Comparison of ENCODE assay signal across 17 cellular contexts in the genomic region with DNA sequence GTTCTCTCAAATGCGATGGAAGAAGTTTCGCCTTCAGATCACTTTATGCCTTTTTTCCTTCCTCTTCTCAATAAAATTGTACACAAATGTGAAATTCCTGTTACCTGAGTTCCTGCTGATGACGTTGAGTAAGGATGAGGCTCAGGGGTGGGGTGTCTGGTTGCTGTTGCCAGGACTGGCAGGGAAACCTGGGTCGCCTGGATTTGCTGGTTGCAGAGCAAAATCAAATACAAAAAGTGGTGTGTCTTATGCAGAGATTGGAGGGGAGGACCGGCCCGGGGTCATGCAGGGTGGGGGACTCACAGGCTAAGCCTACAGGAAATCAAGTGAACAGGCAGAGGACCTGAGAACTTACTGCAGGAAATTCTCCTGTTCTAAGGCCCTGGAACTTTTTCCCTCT. TPM values are rescaled to one million over a fixed set of nuclear protein-coding genes. Genes with fewer than 3 reads are reported as not detected.
DNase-seq lines count a peak whose midpoint lies in the region; ATAC-seq, FAIRE-seq and TF ChIP-seq lines count a peak whose summit lies in the region.
"Had no signal": no experiment of that assay in that cellular context is flagged by ENCODE, and none has a peak within 500 bp of the region (broad histone marks: within the 10 kb centered on the region; RNA-seq: fewer than 3 reads in every experiment).

No MANE protein-coding gene starts in this region.

- H3K27ac ChIP-seq in HepG2 (ENCODE audit: extremely low read length, insufficient read depth, low read length): no peak overlapping the region
- H3K27ac ChIP-seq in right lobe of liver: no peak overlapping the region
- no peak overlapping the region for H3K27ac ChIP-seq in keratinocyte (ENCODE audit: control insufficient read depth, insufficient read depth, low read length)
- H3K27ac ChIP-seq in tibial artery: peak overlapping the region; percentile 65 to 69
- H3K27ac ChIP-seq: body of pancreas had no signal

- 33% methylated on average over 6 of the region's 6 CpGs for WGBS in HepG2 (ENCODE audit: low lambda C conversion rate)
- WGBS in right lobe of liver (ENCODE audit: insufficient coverage, low coverage, low lambda C conversion rate, missing lambda C conversion rate): 35% methylated on average over 6 of the region's 6 CpGs

- ATAC-seq in HepG2: peak; percentile 49
- no peak for ATAC-seq in right lobe of liver
- ATAC-seq in activated CD4-positive, alpha-beta T cell treated with anti-CD3 and anti-CD28 coated beads for 36 hours: no peak

- H3K4me2 ChIP-seq in HepG2 (ENCODE audit: low read depth, low read length) (peak overlapping the region; percentile 76), keratinocyte (ENCODE audit: control insufficient read depth, extremely low read depth, insufficient read depth, low read depth, low read length) (peak overlapping the region; percentile 83)

- no peak for TF ChIP-seq CTCF in HepG2 (CRISPR knock-in tag; IDR thresholded peaks at IDR 0.05)
- TF ChIP-seq CTCF in right lobe of liver (IDR thresholded peaks at IDR 0.05): no peak
- TF ChIP-seq CTCF in chondrocyte (IDR thresholded peaks at IDR 0.05): no peak
- TF ChIP-seq CTCF in keratinocyte (optimal IDR thresholded peaks at IDR 0.05 in 1 of 3, IDR thresholded peaks at IDR 0.05 in 1 of 3, conservative IDR thresholded peaks at IDR 0.05 in 1 of 3; ENCODE audit: extremely low read depth in 1 of 3, insufficient read depth in 2 of 3, low read length in 3 of 3): no peak
- no peak for TF ChIP-seq CTCF in tibial artery (IDR thresholded peaks at IDR 0.05)

- no peak for TF ChIP-seq POLR2A in HepG2 (IDR thresholded peaks at IDR 0.05; ENCODE audit: insufficient read depth in 1 of 2, low read depth in 2 of 2, low read length in 2 of 2)
- no peak for TF ChIP-seq POLR2A in right lobe of liver (IDR thresholded peaks at IDR 0.05)

- H3K9me1 ChIP-seq in keratinocyte (ENCODE audit: control insufficient read depth, extremely low read depth, insufficient read depth, low read length): no peaks in the 10 kb centered on the region

- H3K79me2 ChIP-seq in HepG2 (ENCODE audit: insufficient read depth, low read length) (no peaks in the 10 kb centered on the region), keratinocyte (ENCODE audit: control insufficient read depth, insufficient read depth, low read length) (no peaks in the 10 kb centered on the region)

- peak overlapping the region; percentile 52 to 67 (median 60); a peak in 5 of 6 replicates for H3K4me3 ChIP-seq in HepG2 (replicated peaks in 1 of 3; ENCODE audit: insufficient read depth in 1 of 3, low read depth in 2 of 3, low read length in 3 of 3)
- H3K4me3 ChIP-seq in right lobe of liver: no peak overlapping the region
- H3K4me3 ChIP-seq in keratinocyte (ENCODE audit: control insufficient read depth in 2 of 3, extremely low read depth in 1 of 3, insufficient read depth in 2 of 3, low read depth in 1 of 3, low read length in 3 of 3): peak overlapping the region in 2 of 3 experiments; percentile 57 to 67
- H3K4me3 ChIP-seq in tibial artery: peak overlapping the region in 1 of 2 donors; percentile 38
- H3K4me3 ChIP-seq: body of pancreas had no signal

- H3K9me3 Mint-ChIP-seq in chondrocyte (ENCODE audit: low read depth): no peaks in the 10 kb centered on the region
- no peaks in the 10 kb centered on the region for H3K9me3 Mint-ChIP-seq in activated CD4-positive, alpha-beta T cell treated with anti-CD3 and anti-CD28 coated beads for 36 hours (ENCODE audit: low read depth)
- H3K9me3 Mint-ChIP-seq: activated naive CD4-positive, alpha-beta T cell treated with anti-CD3 and anti-CD28 coated beads, Interleukin-2, amount 10 ng/mL, durations not matched to agents 7 days and 5 days had no signal

- no peak overlapping the region for H2AFZ ChIP-seq in HepG2 (ENCODE audit: low read length)
- H2AFZ ChIP-seq in keratinocyte (ENCODE audit: control insufficient read depth, low read length): peak overlapping the region; percentile 96

- POLR2A ChIA-PET in HepG2 (lab: Yijun Ruan, JAX): no interaction called here
- POLR2A ChIA-PET in activated CD4-positive, alpha-beta T cell treated with anti-CD3 and anti-CD28 coated beads for 36 hours (lab: Charles Lee): no interaction called here

- dilution Hi-C loops in keratinocyte (cut with MboI; ENCODE audit: extremely low pct_ligation_motif_present, low sequenced_read_pairs): no loop called here

- no peaks in the 10 kb centered on the region for H3K27me3 Mint-ChIP-seq in chondrocyte (ENCODE audit: low read depth)
- H3K27me3 Mint-ChIP-seq in activated CD4-positive, alpha-beta T cell treated with anti-CD3 and anti-CD28 coated beads for 36 hours: peaks cover 2% of the 10 kb centered on the region

- in situ Hi-C loops in HepG2 (cut with HindIII; ENCODE audit: extremely low pct_ligation_motif_present, low pct_unique_long_range_greater_than_20kb): loop anchor here (25.0 kb wide), 1 partner anchor 189 kb away; the partner anchor contains the start of gene SELENOP

- no TSS peak for BruUV-seq in HepG2 (replicated peaks; lab: Mats Ljungman, UMichigan)

- H3K9me3 ChIP-seq in HepG2 (ENCODE audit: low read length): no peaks in the 10 kb centered on the region
- no peaks in the 10 kb centered on the region for H3K9me3 ChIP-seq in right lobe of liver
- no peaks in the 10 kb centered on the region for H3K9me3 ChIP-seq in keratinocyte (ENCODE audit: control insufficient read depth, low read depth, low read length)
- H3K9me3 ChIP-seq in tibial artery: no peaks in the 10 kb centered on the region
- H3K9me3 ChIP-seq: body of pancreas, left lung had no signal

- peaks cover 9% of the 10 kb centered on the region for H3K4me1 ChIP-seq in HepG2 (ENCODE audit: insufficient read depth, low read length)
- H3K4me1 ChIP-seq in right lobe of liver: no peaks in the 10 kb centered on the region
- H3K4me1 ChIP-seq in keratinocyte (ENCODE audit: control insufficient read depth, extremely low read depth, insufficient read depth, low read length): peaks cover 18% of the 10 kb centered on the region
- H3K4me1 ChIP-seq in tibial artery: peaks cover 0 to 14% (median 6%) of the 10 kb centered on the region in 4 donors

- no peaks in the 10 kb centered on the region for H3K27me3 ChIP-seq in HepG2 (ENCODE audit: control insufficient read depth in 1 of 2, insufficient read depth in 2 of 2, low read length in 2 of 2)
- H3K27me3 ChIP-seq in right lobe of liver: peaks cover 13 to 23% of the 10 kb centered on the region in 2 donors
- H3K27me3 ChIP-seq in keratinocyte (ENCODE audit: control insufficient read depth, extremely low read depth, insufficient read depth, low read length): no peaks in the 10 kb centered on the region
- no peaks in the 10 kb centered on the region for H3K27me3 ChIP-seq in tibial artery

- DNase-seq in HepG2 (ENCODE audit: low spot score) (no peak), right lobe of liver (no peak), chondrocyte (ENCODE audit: low spot score) (no peak), keratinocyte (ENCODE audit: low read depth, low spot score) (no peak), tibial artery (no peak), superior temporal gyrus (ENCODE audit: extremely low spot score) (no peak), NCI-H146 treated with DMSO at 0.1 percent for 48 hours (lab: John Stamatoyannopoulos, UW; ENCODE audit: unreplicated experiment) (no peak)
- no peak for DNase-seq in activated CD4-positive, alpha-beta T cell treated with anti-CD3 and anti-CD28 coated beads for 36 hours
- DNase-seq: activated CD4-positive, alpha-beta T cell treated with anti-CD3 and anti-CD28 coated beads for 1 hour; activated naive CD4-positive, alpha-beta T cell treated with anti-CD3 and anti-CD28 coated beads, Interleukin-2, amount 10 ng/mL, durations not matched to agents 7 days and 5 days; effector CD4-positive, alpha-beta T cell; left lung; NCI-H1436 treated with DMSO at 0.1 percent for 48 hours; NCI-H446; substantia nigra; T-helper 9 cell had no signal

- CTCF ChIA-PET in HepG2 (lab: Yijun Ruan, JAX; ENCODE audit: low intra/inter-chr PET ratio, low total read pairs): no interaction called here
- CTCF ChIA-PET in activated CD4-positive, alpha-beta T cell treated with anti-CD3 and anti-CD28 coated beads for 36 hours (lab: Charles Lee): interaction anchor here (1.0 kb wide), 1 partner anchor 41 kb away, joined by 4 read pairs; no protein-coding TSS in a partner anchor

- no peak overlapping the region for H3K27ac Mint-ChIP-seq in chondrocyte (ENCODE audit: unreplicated experiment)
- no peak overlapping the region for H3K27ac Mint-ChIP-seq in activated CD4-positive, alpha-beta T cell treated with anti-CD3 and anti-CD28 coated beads for 36 hours
- H3K27ac Mint-ChIP-seq: activated naive CD4-positive, alpha-beta T cell treated with anti-CD3 and anti-CD28 coated beads, Interleukin-2, amount 10 ng/mL, durations not matched to agents 7 days and 5 days had no signal

- H3K9ac ChIP-seq in HepG2 (ENCODE audit: insufficient read depth, low read depth, low read length) (no peak overlapping the region), keratinocyte (ENCODE audit: control insufficient read depth, extremely low read depth, insufficient read depth, low read length) (peak overlapping the region; percentile 57)

- H4K20me1 ChIP-seq in HepG2 (ENCODE audit: insufficient read depth, low read length): no peaks in the 10 kb centered on the region
- no peaks in the 10 kb centered on the region for H4K20me1 ChIP-seq in keratinocyte (ENCODE audit: control insufficient read depth, extremely low read depth, insufficient read depth, low read length)

- H3K36me3 ChIP-seq in HepG2 (replicated peaks in 1 of 2; ENCODE audit: control insufficient read depth in 1 of 2, insufficient read depth in 2 of 2, low read length in 2 of 2) (no peaks in the 10 kb centered on the region), right lobe of liver (no peaks in the 10 kb centered on the region), keratinocyte (ENCODE audit: control insufficient read depth in 2 of 2, extremely low read depth in 1 of 2, insufficient read depth in 2 of 2, low read length in 2 of 2) (no peaks in the 10 kb centered on the region), tibial artery (no peaks in the 10 kb centered on the region)
- H3K36me3 ChIP-seq: left lung had no signal

- TF ChIP-seq EP300 in HepG2 (IDR thresholded peaks at IDR 0.05; ENCODE audit: low read depth in 2 of 2, low read length in 2 of 2) (no peak), HepG2 (CRISPR knock-in tag; IDR thresholded peaks at IDR 0.05; ENCODE audit: borderline replicate concordance) (no peak)

- FAIRE-seq in HepG2 (lab: Jason Lieb, UNC) (no peak), keratinocyte (lab: Jason Lieb, UNC) (no peak)

- peaks cover 15% of the 10 kb centered on the region for H3K4me1 Mint-ChIP-seq in chondrocyte (ENCODE audit: low read depth)
- peaks cover 16% of the 10 kb centered on the region for H3K4me1 Mint-ChIP-seq in activated CD4-positive, alpha-beta T cell treated with anti-CD3 and anti-CD28 coated beads for 36 hours

- intact Hi-C loops in HepG2 (cut with micrococcal nuclease; ENCODE audit: unreplicated experiment) (no loop called here), right lobe of liver (cut with DNase I) (no loop called here), tibial artery (cut with DNase I; ENCODE audit: low total_unique reads) (no loop called here)
- intact Hi-C loops in activated CD4-positive, alpha-beta T cell treated with anti-CD3 and anti-CD28 coated beads for 36 hours (cut with DNase I, micrococcal nuclease): no loop called here

- H3K36me3 Mint-ChIP-seq in chondrocyte (ENCODE audit: low read depth): no peaks in the 10 kb centered on the region
- H3K36me3 Mint-ChIP-seq in activated CD4-positive, alpha-beta T cell treated with anti-CD3 and anti-CD28 coated beads for 36 hours (ENCODE audit: low read depth): no peaks in the 10 kb centered on the region

- peak overlapping the region; percentile 55 for H3K4me3 Mint-ChIP-seq in chondrocyte (ENCODE audit: unreplicated experiment)
- no peak overlapping the region for H3K4me3 Mint-ChIP-seq in activated CD4-positive, alpha-beta T cell treated with anti-CD3 and anti-CD28 coated beads for 36 hours
- H3K4me3 Mint-ChIP-seq: activated naive CD4-positive, alpha-beta T cell treated with anti-CD3 and anti-CD28 coated beads, Interleukin-2, amount 10 ng/mL, durations not matched to agents 7 days and 5 days had no signal

- TF ChIP-seq RAD21 in HepG2 (CRISPR knock-in tag; IDR thresholded peaks at IDR 0.05): no peak

RNA-seq across cellular contexts. Expression of gene ANXA2R, which starts 39.2 kb away (rescaled TPM):
- 0.76 and 0.95 TPM in 2 replicates for total RNA-seq in HepG2 (2016; rRNA removed; fragmentation: Illumina TruSeq; extraction: Trizol)
- 0.40 and 0.53 TPM in 2 replicates for total RNA-seq in HepG2 (2016; cell fraction: cytosol; rRNA removed; fragmentation: Illumina TruSeq; extraction: Trizol; ENCODE audit: low read depth)
- total RNA-seq in HepG2 (2016; cell fraction: insoluble cytoplasmic fraction; rRNA removed; fragmentation: Illumina TruSeq; extraction: Trizol): 0.58 and 0.74 TPM in 2 replicates
- 0.65 TPM in 2 replicates for total RNA-seq in HepG2 (2016; cell fraction: membrane; rRNA removed; fragmentation: Illumina TruSeq; extraction: Trizol)
- total RNA-seq in HepG2 (2016; cell fraction: nucleus; rRNA removed; fragmentation: Illumina TruSeq; extraction: Trizol): 1.5 and 1.8 TPM in 2 replicates
- polyA plus RNA-seq in HepG2 (2011; rRNA removed): 1.3 TPM in 2 replicates
- polyA plus RNA-seq in HepG2 (2011; cell fraction: cytosol; rRNA removed): 0.90 and 1.1 TPM in 2 replicates
- 2.6 and 2.7 TPM in 2 replicates for polyA plus RNA-seq in HepG2 (2011; cell fraction: nucleus; rRNA removed)
- polyA plus RNA-seq in HepG2 (2012): 0.52 and 0.67 TPM in 2 replicates
- 0.37 and 0.41 TPM in 2 replicates for polyA plus RNA-seq in HepG2 (2016; cell fraction: cytosol; fragmentation: Illumina TruSeq; extraction: Trizol; ENCODE audit: low read depth)
- 0.28 and 0.72 TPM in 2 replicates for polyA plus RNA-seq in HepG2 (2016; cell fraction: insoluble cytoplasmic fraction; fragmentation: Illumina TruSeq; extraction: Trizol; ENCODE audit: low read depth)
- 0.34 and 0.62 TPM in 2 replicates for polyA plus RNA-seq in HepG2 (2016; cell fraction: membrane; fragmentation: Illumina TruSeq; extraction: Trizol; ENCODE audit: low read depth)
- 1.2 and 1.5 TPM in 2 replicates for polyA plus RNA-seq in HepG2 (2016; cell fraction: nucleus; fragmentation: Illumina TruSeq; extraction: Trizol; ENCODE audit: insufficient read depth, low read depth)
- 1.5 and 11.0 TPM in 2 replicates for polyA minus RNA-seq in HepG2 (2011; rRNA and poly(A)+ RNA removed; ENCODE audit: low replicate concordance)
- 0.49 TPM in 1 of 2 replicates, not detected in the other for polyA minus RNA-seq in HepG2 (2011; cell fraction: cytosol; rRNA and poly(A)+ RNA removed)
- polyA minus RNA-seq in HepG2 (2011; cell fraction: nucleus; rRNA and poly(A)+ RNA removed): 3.9 and 4.5 TPM in 2 replicates
- 1 to 10 TPM in 1 of 6 experiments, under 1 TPM in 5; 0.21 to 1.1 (median 0.41) TPM for total RNA-seq in right lobe of liver
- total RNA-seq in chondrocyte: 1.2 to 3.5 TPM (median 1.7 TPM) in 3 replicates
- polyA plus RNA-seq in keratinocyte: 0.13 to 0.19 TPM (median 0.17 TPM) in 3 replicates
- polyA plus RNA-seq in keratinocyte (2011; ENCODE audit: low read depth): 0.35 TPM
- 0.07 and 0.09 TPM in 2 replicates for polyA plus RNA-seq in keratinocyte (2011; cell fraction: cytosol; rRNA removed)
- 0.57 and 1.1 TPM in 2 replicates for polyA plus RNA-seq in keratinocyte (2011; cell fraction: nucleus; rRNA removed)
- polyA plus RNA-seq in keratinocyte (2012; ENCODE audit: low replicate concordance): 0.11 and 0.18 TPM in 2 replicates
- 0.43 to 2.7 TPM (median 2.7 TPM) in 3 replicates for polyA minus RNA-seq in keratinocyte
- polyA minus RNA-seq in keratinocyte (2011; cell fraction: cytosol; rRNA and poly(A)+ RNA removed): not detected
- polyA minus RNA-seq in keratinocyte (2011; cell fraction: nucleus; rRNA and poly(A)+ RNA removed): 2.7 and 2.8 TPM in 2 replicates
- total RNA-seq in activated CD4-positive, alpha-beta T cell treated with anti-CD3 and anti-CD28 coated beads for 36 hours: 1 to 10 TPM; 3.2 to 4.6 TPM

Comparison
In these comparisons a context has a peak if more than half of its experiments do, and no peak if none do; other contexts are left out.
1. H3K4me3 ChIP-seq: peak in HepG2 (3 of 3) and keratinocyte (2 of 3); none in right lobe of liver (0 of 3).
2. H3K27ac ChIP-seq: peak in tibial artery (2 of 2); none in HepG2 (single experiment), right lobe of liver (0 of 3) and keratinocyte (single experiment).